ENCODE assay signal across 23 cellular contexts in genomic region chr20:5270608-5271007, GRCh38. TPM values are rescaled to one million over a fixed set of nuclear protein-coding genes. Genes with fewer than 3 reads are reported as not detected.
"Had no signal": no experiment of that assay in that cellular context is flagged by ENCODE, and none has a peak within 500 bp of the region (broad histone marks: within the 10 kb centered on the region; RNA-seq: fewer than 3 reads in every experiment).

No MANE protein-coding gene starts in this region.

- ATAC-seq: gastrocnemius medialis; naive thymus-derived CD4-positive, alpha-beta T cell; stimulated activated naive B cell treated with anti-CD40 and anti-IgM and Interleukin-4, amounts not matched to agents 10 μg/mL and 1 μg/mL and 100 μg/mL, for 72 hours had no signal

- H3K9me3 ChIP-seq: esophagus squamous epithelium, gastrocnemius medialis, left ventricle myocardium inferior, prostate gland, transverse colon, uterus had no signal

- H3K4me1 ChIP-seq: esophagus squamous epithelium, gastrocnemius medialis, left ventricle myocardium inferior, prostate gland, transverse colon, uterus had no signal

- H3K27me3 ChIP-seq: gastrocnemius medialis, transverse colon, uterus had no signal

- H3K36me3 ChIP-seq: esophagus squamous epithelium, gastrocnemius medialis, left ventricle myocardium inferior, prostate gland, transverse colon, uterus had no signal

- H3K27ac ChIP-seq: dorsolateral prefrontal cortex, esophagus squamous epithelium, gastrocnemius medialis, left ventricle myocardium inferior, prostate gland, transverse colon, uterus had no signal

- DNase-seq: activated CD4-positive, alpha-beta memory T cell treated with anti-CD3 and anti-CD28 coated beads for 36 hours; activated CD4-positive, alpha-beta T cell treated with anti-CD3 and anti-CD28 coated beads for 48 hours; activated naive CD4-positive, alpha-beta T cell treated with Interleukin-2 at 50 U/mL for 16 hours; activated naive CD8-positive, alpha-beta T cell treated with anti-CD3 and anti-CD28 coated beads for 36 hours; activated T-cell treated with anti-CD3 and anti-CD28 coated beads, Interleukin-2, amount 50 U/mL, for 48 hours; central memory CD4-positive, alpha-beta T cell; dorsolateral prefrontal cortex; esophagus squamous epithelium; gastrocnemius medialis; head of caudate nucleus; kidney glomerular epithelial cell; left ventricle myocardium inferior; naive thymus-derived CD4-positive, alpha-beta T cell; stimulated activated CD4-positive, alpha-beta T cell treated with anti-CD3 and anti-CD28 coated beads, Interleukin-2, amount 100 ng/mL, for 48 hours; stimulated activated CD8-positive, alpha-beta memory T cell treated with anti-CD3 and anti-CD28 coated beads, Interleukin-4, amount 100 ng/mL, for 48 hours; stimulated activated naive B cell treated with anti-CD40 and anti-IgM and Interleukin-4, amounts not matched to agents 10 μg/mL and 1 μg/mL and 100 μg/mL, for 72 hours; transverse colon; uterus had no signal

- H3K4me3 ChIP-seq: dorsolateral prefrontal cortex, esophagus squamous epithelium, gastrocnemius medialis, left ventricle myocardium inferior, prostate gland, transverse colon, uterus had no signal

RNA-seq across cellular contexts. Expression of gene PROKR2, which starts 46.1 kb away (rescaled TPM):
- total RNA-seq: activated CD4-positive, alpha-beta memory T cell treated with anti-CD3 and anti-CD28 coated beads for 36 hours; activated naive CD8-positive, alpha-beta T cell treated with anti-CD3 and anti-CD28 coated beads for 36 hours; astrocyte; esophagus squamous epithelium; gastrocnemius medialis; left ventricle myocardium inferior; lung microvascular endothelial cell; naive thymus-derived CD4-positive, alpha-beta T cell; neural crest cell; osteoblast; prostate gland; transverse colon had no signal
